1 cellular context compared by ENCODE assay signal in genomic region chr12:113385282-113385882, GRCh38.
TF ChIP-seq lines count a peak whose summit lies in the region.

No MANE protein-coding gene starts in this region.

TF ChIP-seq in K562, 482 proteins besides CTCF, POLR2A, EP300 and RAD21:
- TF ChIP-seq BCOR (IDR thresholded peaks at IDR 0.05) (peak; percentile 59), ADNP (tag; IDR thresholded peaks at IDR 0.05) (peak; percentile 38; the same call in 1 of the 2 replicates), SMARCA5 (IDR thresholded peaks at IDR 0.05) (0 out of 2 replicates have a peak, but pooled peaks have one; percentile 41), KDM1A (IDR thresholded peaks at IDR 0.05) (peak in 1 of 2 experiments; percentile 49; a peak in 1 of 4 replicates), L3MBTL2 (IDR thresholded peaks at IDR 0.05) (no peak), RBM25 (IDR thresholded peaks at IDR 0.05; ENCODE audit: low read depth, low read length, severe bottlenecking) (peak; percentile 73), CREM (IDR thresholded peaks at IDR 0.05; ENCODE audit: low read depth) (no peak)
